Comparison of ENCODE assay signal across 1 cellular context in the genomic region with DNA sequence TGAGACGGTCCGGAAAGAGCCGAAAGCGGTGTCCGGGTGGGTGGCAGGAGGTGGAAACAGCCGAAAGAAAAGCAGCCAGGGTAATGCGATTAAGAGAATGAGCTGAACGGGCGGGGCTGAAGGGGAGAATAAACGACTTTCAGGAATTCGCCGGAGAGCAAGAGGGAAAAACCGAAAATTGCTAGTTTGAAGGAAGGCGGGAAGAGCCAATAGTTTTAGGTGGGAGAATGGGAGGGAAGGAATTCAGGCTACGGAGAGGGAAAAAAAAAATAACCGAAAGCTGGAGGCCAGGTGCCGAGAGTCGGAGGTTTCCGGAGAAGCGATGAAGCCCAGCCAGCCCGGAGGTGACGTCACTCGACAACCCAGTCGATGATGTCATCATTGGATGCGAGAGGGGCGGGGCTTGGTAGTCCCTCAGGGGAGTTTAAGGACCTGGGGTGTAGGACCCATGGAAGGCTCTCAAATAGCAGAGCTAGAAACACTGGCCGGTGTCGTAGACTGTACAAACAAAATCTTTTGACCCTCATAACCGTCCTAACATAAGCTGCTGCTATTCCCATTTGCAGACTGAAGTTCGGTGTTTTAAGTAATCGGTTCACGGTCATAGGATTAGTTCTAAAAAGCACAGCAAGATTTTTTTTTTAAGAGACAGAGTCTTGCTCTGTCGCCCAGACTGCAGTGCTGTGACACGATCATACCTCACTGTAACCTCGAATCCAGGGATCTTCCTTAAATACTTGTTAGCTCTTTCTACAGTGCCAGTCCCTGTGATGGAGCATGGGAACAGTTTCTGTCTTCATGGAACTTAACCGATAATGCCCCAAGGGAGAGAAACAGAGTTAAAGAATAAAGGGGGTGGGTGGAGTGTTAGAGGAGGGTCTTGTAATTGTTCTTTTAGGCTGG.
TF ChIP-seq lines count a peak whose summit lies in the region.

TSS of gene ZC3H4 (minus strand) at position 331 of the 903 bp plus-strand sequence. CDS start 1,192 bp downstream, outside the sequence.

TF ChIP-seq in HepG2, 621 proteins besides CTCF, POLR2A, EP300 and RAD21 (continued from another document and continues in another):
- peak; percentile 72 for TF ChIP-seq ZNF18 (CRISPR knock-in tag; IDR thresholded peaks at IDR 0.05; ENCODE audit: insufficient replicate concordance)
- TF ChIP-seq SMAD9 (CRISPR knock-in tag; IDR thresholded peaks at IDR 0.05), result no peak
- TF ChIP-seq KDM5A (IDR thresholded peaks at IDR 0.05; ENCODE audit: borderline replicate concordance, low read length), result peak; percentile 66; the same call in 1 of the 2 replicates
- peak; percentile 57 for TF ChIP-seq TBL1XR1 (IDR thresholded peaks at IDR 0.05; ENCODE audit: borderline replicate concordance, low read length, partially characterized antibody)
- TF ChIP-seq AHR (CRISPR knock-in tag; IDR thresholded peaks at IDR 0.05), result no peak
- 0 out of 2 replicates have a peak, but pooled peaks have one; percentile 23 for TF ChIP-seq PRMT3 (CRISPR knock-in tag; IDR thresholded peaks at IDR 0.05; ENCODE audit: borderline replicate concordance, low read depth)
- TF ChIP-seq HMG20A (CRISPR knock-in tag; IDR thresholded peaks at IDR 0.05; ENCODE audit: borderline replicate concordance), result 0 out of 2 replicates have a peak, but pooled peaks have one; percentile 3
- TF ChIP-seq SMYD3 (CRISPR knock-in tag; IDR thresholded peaks at IDR 0.05), result peak; percentile 22; the same call in 1 of the 2 replicates
- 0 out of 2 replicates have a peak, but pooled peaks have one; percentile 1 for TF ChIP-seq MED13 (CRISPR knock-in tag; IDR thresholded peaks at IDR 0.05)
- peak; percentile 72 for TF ChIP-seq RBFOX2 (IDR thresholded peaks at IDR 0.05; ENCODE audit: low read depth, low read length)
- no peak; the same call in 1 of the 2 replicates for TF ChIP-seq ZNF234 (CRISPR knock-in tag; conservative IDR thresholded peaks at IDR 0.05)
- 0 out of 2 replicates have a peak, but pooled peaks have one; percentile 14 for TF ChIP-seq FIP1L1 (IDR thresholded peaks at IDR 0.05; ENCODE audit: borderline replicate concordance, insufficient read depth, low read depth, low read length)
- TF ChIP-seq ZNF564 (CRISPR knock-in tag; IDR thresholded peaks at IDR 0.05), result peak; percentile 74
- 0 out of 2 replicates have a peak, but pooled peaks have one; percentile 5 for TF ChIP-seq CCDC6 (CRISPR knock-in tag; IDR thresholded peaks at IDR 0.05)
- peak; percentile 7; the same call in 1 of the 2 replicates for TF ChIP-seq KMT2B (CRISPR knock-in tag; IDR thresholded peaks at IDR 0.05)
- TF ChIP-seq, protein P1, sequence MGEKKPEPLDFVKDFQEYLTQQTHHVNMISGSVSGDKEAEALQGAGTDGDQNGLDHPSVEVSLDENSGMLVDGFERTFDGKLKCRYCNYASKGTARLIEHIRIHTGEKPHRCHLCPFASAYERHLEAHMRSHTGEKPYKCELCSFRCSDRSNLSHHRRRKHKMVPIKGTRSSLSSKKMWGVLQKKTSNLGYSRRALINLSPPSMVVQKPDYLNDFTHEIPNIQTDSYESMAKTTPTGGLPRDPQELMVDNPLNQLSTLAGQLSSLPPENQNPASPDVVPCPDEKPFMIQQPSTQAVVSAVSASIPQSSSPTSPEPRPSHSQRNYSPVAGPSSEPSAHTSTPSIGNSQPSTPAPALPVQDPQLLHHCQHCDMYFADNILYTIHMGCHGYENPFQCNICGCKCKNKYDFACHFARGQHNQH (CRISPR knock-in tag; IDR thresholded peaks at IDR 0.05), result peak; percentile 1; the same call in 1 of the 2 replicates
- peak; percentile 79 for TF ChIP-seq FOSL2 (CRISPR knock-in tag; IDR thresholded peaks at IDR 0.05)
- 0 out of 2 replicates have a peak, but pooled peaks have one; percentile 13 for TF ChIP-seq BHLHE40 (IDR thresholded peaks at IDR 0.05; ENCODE audit: low read length)
- 0 out of 2 replicates have a peak, but pooled peaks have one; percentile 44 for TF ChIP-seq ZNF788 (CRISPR knock-in tag; IDR thresholded peaks at IDR 0.05; ENCODE audit: borderline replicate concordance)
- TF ChIP-seq ZNF557 (CRISPR knock-in tag; IDR thresholded peaks at IDR 0.05), result 0 out of 2 replicates have a peak, but pooled peaks have one; percentile 9
- no peak for TF ChIP-seq SIX4 (CRISPR knock-in tag; IDR thresholded peaks at IDR 0.05)
- TF ChIP-seq ZFP36L2 (CRISPR knock-in tag; IDR thresholded peaks at IDR 0.05), result no peak
- TF ChIP-seq SP1 (IDR thresholded peaks at IDR 0.05), result no peak
- peak; percentile 58; the same call in 1 of the 2 replicates for TF ChIP-seq SP1 (CRISPR knock-in tag; IDR thresholded peaks at IDR 0.05)
- TF ChIP-seq FOXO4 (CRISPR knock-in tag; conservative IDR thresholded peaks at IDR 0.05), result no peak
- TF ChIP-seq NFKB2 (CRISPR knock-in tag; IDR thresholded peaks at IDR 0.05; ENCODE audit: borderline replicate concordance), result peak; percentile 67; the same call in 1 of the 2 replicates
- 0 out of 2 replicates have a peak, but pooled peaks have one; percentile 36 for TF ChIP-seq NCOA1 (CRISPR knock-in tag; IDR thresholded peaks at IDR 0.05)
- TF ChIP-seq HOMEZ (CRISPR knock-in tag; IDR thresholded peaks at IDR 0.05; ENCODE audit: low read depth), result no peak; the same call in 1 of the 2 replicates
- TF ChIP-seq SMARCC2 (IDR thresholded peaks at IDR 0.05), result no peak
- no peak for TF ChIP-seq CC2D1A (CRISPR knock-in tag; IDR thresholded peaks at IDR 0.05)
- TF ChIP-seq ZSCAN29 (CRISPR knock-in tag; conservative IDR thresholded peaks at IDR 0.05), result no peak; the same call in 1 of the 2 replicates
- TF ChIP-seq RCOR2 (CRISPR knock-in tag; IDR thresholded peaks at IDR 0.05), result no peak
- TF ChIP-seq ZNF678 (CRISPR knock-in tag; IDR thresholded peaks at IDR 0.05), result no peak
- TF ChIP-seq ONECUT2 (CRISPR knock-in tag; IDR thresholded peaks at IDR 0.05), result no peak
- no peak for TF ChIP-seq TCF7L2 (IDR thresholded peaks at IDR 0.05; ENCODE audit: low read depth, low read length)
- no peak for TF ChIP-seq SOX13 (IDR thresholded peaks at IDR 0.05)
- no peak for TF ChIP-seq SOX13 (CRISPR knock-in tag; conservative IDR thresholded peaks at IDR 0.05 in 1 of 2, IDR thresholded peaks at IDR 0.05 in 1 of 2)
- no peak for TF ChIP-seq RBM22 (optimal IDR thresholded peaks at IDR 0.05; ENCODE audit: low read length)
- no peak; the same call in 1 of the 2 replicates for TF ChIP-seq KLF12 (CRISPR knock-in tag; IDR thresholded peaks at IDR 0.05; ENCODE audit: borderline replicate concordance)
- 0 out of 2 replicates have a peak, but pooled peaks have one; percentile 23 for TF ChIP-seq NFYB (CRISPR knock-in tag; IDR thresholded peaks at IDR 0.05)
- TF ChIP-seq, protein P2, sequence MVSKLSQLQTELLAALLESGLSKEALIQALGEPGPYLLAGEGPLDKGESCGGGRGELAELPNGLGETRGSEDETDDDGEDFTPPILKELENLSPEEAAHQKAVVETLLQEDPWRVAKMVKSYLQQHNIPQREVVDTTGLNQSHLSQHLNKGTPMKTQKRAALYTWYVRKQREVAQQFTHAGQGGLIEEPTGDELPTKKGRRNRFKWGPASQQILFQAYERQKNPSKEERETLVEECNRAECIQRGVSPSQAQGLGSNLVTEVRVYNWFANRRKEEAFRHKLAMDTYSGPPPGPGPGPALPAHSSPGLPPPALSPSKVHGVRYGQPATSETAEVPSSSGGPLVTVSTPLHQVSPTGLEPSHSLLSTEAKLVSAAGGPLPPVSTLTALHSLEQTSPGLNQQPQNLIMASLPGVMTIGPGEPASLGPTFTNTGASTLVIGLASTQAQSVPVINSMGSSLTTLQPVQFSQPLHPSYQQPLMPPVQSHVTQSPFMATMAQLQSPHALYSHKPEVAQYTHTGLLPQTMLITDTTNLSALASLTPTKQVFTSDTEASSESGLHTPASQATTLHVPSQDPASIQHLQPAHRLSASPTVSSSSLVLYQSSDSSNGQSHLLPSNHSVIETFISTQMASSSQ (IDR thresholded peaks at IDR 0.05; ENCODE audit: low read depth), result no peak
- TF ChIP-seq, protein P2 (CRISPR knock-in tag; IDR thresholded peaks at IDR 0.05; ENCODE audit: borderline replicate concordance), result no peak
- TF ChIP-seq ZNF761 (CRISPR knock-in tag; conservative IDR thresholded peaks at IDR 0.05), result peak; percentile 38; the same call in 1 of the 2 replicates
- TF ChIP-seq ZBTB4 (CRISPR knock-in tag; IDR thresholded peaks at IDR 0.05; ENCODE audit: borderline replicate concordance), result 0 out of 2 replicates have a peak, but pooled peaks have one; percentile 29
- TF ChIP-seq GTF3A (CRISPR knock-in tag; conservative IDR thresholded peaks at IDR 0.05), result no peak
- TF ChIP-seq ZNF414 (CRISPR knock-in tag; IDR thresholded peaks at IDR 0.05), result 0 out of 2 replicates have a peak, but pooled peaks have one; percentile 31
- peak; percentile 71; the same call in 1 of the 2 replicates for TF ChIP-seq ZNF264 (CRISPR knock-in tag; IDR thresholded peaks at IDR 0.05)
- peak; percentile 22; the same call in 1 of the 2 replicates for TF ChIP-seq SMAD3 (CRISPR knock-in tag; IDR thresholded peaks at IDR 0.05)
- peak; percentile 21 for TF ChIP-seq HDAC1 (CRISPR knock-in tag; IDR thresholded peaks at IDR 0.05)
- no peak for TF ChIP-seq NFE2L2 (IDR thresholded peaks at IDR 0.05; ENCODE audit: low read length)
